Comparison of ENCODE assay signal across 12 cellular contexts in genomic region chr12:89765959-89766824, GRCh38.
DNase-seq lines count a peak whose midpoint lies in the region; ATAC-seq lines count a peak whose summit lies in the region.
"Had no signal": no experiment of that assay in that cellular context is flagged by ENCODE, and none has a peak within 500 bp of the region (broad histone marks: within the 10 kb centered on the region; RNA-seq: fewer than 3 reads in every experiment).

No MANE protein-coding gene starts in this region.

- ATAC-seq in GM18868 (IDR thresholded peaks at IDR 0.05; ENCODE audit: unreplicated experiment) (peak; percentile 95), GM21528 (IDR thresholded peaks at IDR 0.05; ENCODE audit: low FRiP score, unreplicated experiment) (peak; percentile 74), HG03103 (IDR thresholded peaks at IDR 0.05; ENCODE audit: low read depth, unreplicated experiment) (peak; percentile 75)

- DNase-seq in central memory CD4-positive, alpha-beta T cell, result peak; percentile 21
- DNase-seq in HCEC 1CT, result no peak
- DNase-seq in HuH-7.5 (ENCODE audit: low spot score), result no peak
- no peak for DNase-seq in activated effector memory CD4-positive, alpha-beta T cell treated with Interleukin-2 at 50 U/mL for 16 hours
- DNase-seq in DMS79 treated with DMSO at 0.1 percent for 48 hours (lab: John Stamatoyannopoulos, UW), result no peak
- DNase-seq: DMS153, KG1, NCI-H446 treated with DMSO at 0.1 percent for 48 hours, T-helper 1 cell had no signal
